In the genomic region with DNA sequence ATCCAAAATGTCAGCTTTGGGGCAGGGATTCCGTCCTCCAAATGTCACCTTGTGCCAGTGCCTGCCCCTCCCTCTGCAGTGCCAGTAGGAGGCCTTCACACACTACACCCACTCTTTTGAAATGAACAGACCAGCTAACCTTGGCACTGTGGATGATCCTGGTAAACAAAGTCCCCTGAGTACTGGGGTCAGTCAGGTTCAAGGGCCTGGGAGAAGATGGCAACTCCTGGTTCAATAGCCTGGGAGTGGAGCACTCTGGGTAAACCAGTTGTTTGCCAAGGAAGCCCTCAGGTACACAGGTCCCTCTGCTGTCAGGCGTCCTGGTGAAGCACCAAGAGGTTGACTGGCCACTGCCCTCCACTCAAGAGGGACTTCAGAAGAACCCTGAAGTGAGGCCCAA, we compare ENCODE assay signal across 30 cellular contexts. TPM values are rescaled to one million over a fixed set of nuclear protein-coding genes. Genes with fewer than 3 reads are reported as not detected.
"Had no signal": no experiment of that assay in that cellular context is flagged by ENCODE, and none has a peak within 500 bp of the region (broad histone marks: within the 10 kb centered on the region; RNA-seq: fewer than 3 reads in every experiment).

No MANE protein-coding gene starts in this region.

- ATAC-seq: left cardiac atrium; naive thymus-derived CD8-positive, alpha-beta T cell; stimulated activated memory B cell treated with anti-CD40 and anti-IgM and Interleukin-4, amounts not matched to agents 10 μg/mL and 1 μg/mL and 100 μg/mL, for 72 hours; stimulated activated naive CD8-positive, alpha-beta T cell treated with anti-CD3 and anti-CD28 coated beads, Interleukin-15, amount 100 ng/mL, for 72 hours had no signal

- H3K27me3 Mint-ChIP-seq: progenitor cell of endocrine pancreas, type B pancreatic cell had no signal

- H3K27me3 ChIP-seq: hepatocyte, ovary, right atrium auricular region, right lobe of liver, tibial nerve, vagina had no signal

- DNase-seq: islet precursor cell; kidney glomerular epithelial cell; left cardiac atrium; lower lobe of right lung; mammary epithelial cell; mesenchymal stem cell; naive thymus-derived CD8-positive, alpha-beta T cell; occipital lobe; ovary; stimulated activated CD4-positive, alpha-beta T cell treated with anti-CD3 and anti-CD28 coated beads, Interleukin-1b, Interleukin-23, amount 100 ng/mL, for 48 hours; stimulated activated CD4-positive, alpha-beta T cell treated with anti-CD3 and anti-CD28 coated beads, Interleukin-2, amount 100 ng/mL, for 48 hours; stimulated activated CD4-positive, alpha-beta T cell treated with anti-CD3 and anti-CD28 coated beads, Interleukin-4, amount 100 ng/mL, for 4 hours; stimulated activated CD8-positive, alpha-beta memory T cell treated with anti-CD3 and anti-CD28 coated beads, Interleukin-4, amount 100 ng/mL, for 48 hours; stimulated activated naive CD4-positive, alpha-beta T cell treated with Interleukin-2 at 50 U/mL for 16 hours; stimulated activated naive CD8-positive, alpha-beta T cell treated with anti-CD3 and anti-CD28 coated beads, Interleukin-15, amount 100 ng/mL, for 72 hours; substantia nigra had no signal

- H3K27ac ChIP-seq: hepatocyte, lower lobe of right lung, ovary, right atrium auricular region, right lobe of liver, tibial nerve, vagina had no signal

- H3K4me1 ChIP-seq: lower lobe of right lung, right atrium auricular region, right lobe of liver, tibial nerve, vagina had no signal

- H3K36me3 ChIP-seq: ovary, right atrium auricular region, tibial nerve had no signal

- H3K27ac Mint-ChIP-seq: naive thymus-derived CD8-positive, alpha-beta T cell; nephron; progenitor cell of endocrine pancreas; stimulated activated memory B cell treated with anti-CD40 and anti-IgM and Interleukin-4, amounts not matched to agents 10 μg/mL and 1 μg/mL and 100 μg/mL, for 72 hours; stimulated activated naive CD8-positive, alpha-beta T cell treated with anti-CD3 and anti-CD28 coated beads, Interleukin-15, amount 100 ng/mL, for 72 hours; type B pancreatic cell had no signal

- H3K4me3 Mint-ChIP-seq: naive thymus-derived CD8-positive, alpha-beta T cell; nephron; neural crest cell; stimulated activated memory B cell treated with anti-CD40 and anti-IgM and Interleukin-4, amounts not matched to agents 10 μg/mL and 1 μg/mL and 100 μg/mL, for 72 hours; stimulated activated naive CD8-positive, alpha-beta T cell treated with anti-CD3 and anti-CD28 coated beads, Interleukin-15, amount 100 ng/mL, for 72 hours; type B pancreatic cell had no signal

- H3K9me3 ChIP-seq: neutrophil, ovary, right lobe of liver, vagina had no signal

- H3K4me1 Mint-ChIP-seq: nephron; neural crest cell; stimulated activated memory B cell treated with anti-CD40 and anti-IgM and Interleukin-4, amounts not matched to agents 10 μg/mL and 1 μg/mL and 100 μg/mL, for 72 hours; stimulated activated naive CD8-positive, alpha-beta T cell treated with anti-CD3 and anti-CD28 coated beads, Interleukin-15, amount 100 ng/mL, for 72 hours had no signal

- H3K36me3 Mint-ChIP-seq: stimulated activated memory B cell treated with anti-CD40 and anti-IgM and Interleukin-4, amounts not matched to agents 10 μg/mL and 1 μg/mL and 100 μg/mL, for 72 hours had no signal

- H3K4me3 ChIP-seq: hepatocyte, lower lobe of right lung, ovary, right atrium auricular region, right lobe of liver, smooth muscle cell, tibial nerve, vagina had no signal

RNA-seq across cellular contexts. Expression of a gene that starts 30.4 kb away (rescaled TPM):
- total RNA-seq: neural crest cell, pulmonary artery endothelial cell, temporal lobe had no signal
